9 cellular contexts compared by ENCODE assay signal in genomic region chr11:123559418-123559817, GRCh38.
DNase-seq lines count a peak whose midpoint lies in the region; ATAC-seq and TF ChIP-seq lines count a peak whose summit lies in the region.
"Had no signal": no experiment of that assay in that cellular context is flagged by ENCODE, and none has a peak within 500 bp of the region (broad histone marks: within the 10 kb centered on the region; RNA-seq: fewer than 3 reads in every experiment).

No MANE protein-coding gene starts in this region.

- no peak for TF ChIP-seq CTCF in left ventricle myocardium inferior (IDR thresholded peaks at IDR 0.05; ENCODE audit: borderline replicate concordance)
- peak; percentile 56 for TF ChIP-seq CTCF in brain microvascular endothelial cell (IDR thresholded peaks at IDR 0.05; ENCODE audit: low read depth, low read length, missing control alignments)
- no peak for TF ChIP-seq CTCF in vagina (IDR thresholded peaks at IDR 0.05)

- no peaks in the 10 kb centered on the region for H3K36me3 ChIP-seq in left ventricle myocardium inferior
- H3K36me3 ChIP-seq in brain microvascular endothelial cell (replicated peaks) = no peaks in the 10 kb centered on the region
- no peaks in the 10 kb centered on the region for H3K36me3 ChIP-seq in vagina

- intact Hi-C loops in left ventricle myocardium inferior (cut with micrococcal nuclease) = no loop called here
- intact Hi-C loops in left ventricle myocardium superior (cut with micrococcal nuclease) = no loop called here
- intact Hi-C loops in vagina (cut with DNase I) = no loop called here

- H3K27me3 ChIP-seq in left ventricle myocardium inferior (ENCODE audit: low read depth) (peaks cover 5% of the 10 kb centered on the region), brain microvascular endothelial cell (replicated peaks) (no peaks in the 10 kb centered on the region), vagina (no peaks in the 10 kb centered on the region)

- in situ Hi-C loops in brain microvascular endothelial cell (cut with HindIII; ENCODE audit: low pct_ligation_motif_present, low sequenced_read_pairs) = no loop called here

- ATAC-seq in left ventricle myocardium superior (no peak), HG03460 (IDR thresholded peaks at IDR 0.05; ENCODE audit: unreplicated experiment) (no peak), GM21381 (IDR thresholded peaks at IDR 0.05; ENCODE audit: unreplicated experiment) (no peak)

- H3K9me3 ChIP-seq in left ventricle myocardium inferior (replicated peaks) (no peaks in the 10 kb centered on the region), vagina (no peaks in the 10 kb centered on the region)

- H3K27ac ChIP-seq in left ventricle myocardium inferior (replicated peaks) (peak overlapping the region; percentile 75), brain microvascular endothelial cell (peak overlapping the region; percentile 56), vagina (no peak overlapping the region)
- H3K27ac ChIP-seq: HL-60 had no signal

- no peak for TF ChIP-seq POLR2A in vagina (IDR thresholded peaks at IDR 0.05)

- H3K4me1 ChIP-seq in left ventricle myocardium inferior (peaks cover 39% of the 10 kb centered on the region), vagina (peaks cover 16% of the 10 kb centered on the region)

- DNase-seq in left ventricle myocardium inferior = no peak
- no peak for DNase-seq in left ventricle myocardium superior
- peak; percentile 30 for DNase-seq in brain microvascular endothelial cell
- peak; percentile 24 for DNase-seq in myocyte (ENCODE audit: low read depth)
- DNase-seq in vagina (ENCODE audit: extremely low spot score in 2 of 2) = no peak
- DNase-seq in T-helper 2 cell = no peak

- H3K4me3 ChIP-seq in left ventricle myocardium inferior = peak overlapping the region; percentile 55
- H3K4me3 ChIP-seq in brain microvascular endothelial cell (ENCODE audit: low read depth, low read length) = peak overlapping the region; percentile 56
- peak overlapping the region; percentile 38 to 39 for H3K4me3 ChIP-seq in vagina

Comparison
In these comparisons a context has a peak if more than half of its experiments do, and no peak if none do; other contexts are left out.
1. DNase-seq: peak in brain microvascular endothelial cell (single experiment) and myocyte (single experiment); none in left ventricle myocardium inferior (single experiment), left ventricle myocardium superior (single experiment), vagina (0 of 2) and T-helper 2 cell (0 of 5).
2. Peak in every context shown above with its lines, with median percentiles within 50 percentile points of each other: H3K4me3 ChIP-seq.